8 cellular contexts compared by ENCODE assay signal in the genomic region with DNA sequence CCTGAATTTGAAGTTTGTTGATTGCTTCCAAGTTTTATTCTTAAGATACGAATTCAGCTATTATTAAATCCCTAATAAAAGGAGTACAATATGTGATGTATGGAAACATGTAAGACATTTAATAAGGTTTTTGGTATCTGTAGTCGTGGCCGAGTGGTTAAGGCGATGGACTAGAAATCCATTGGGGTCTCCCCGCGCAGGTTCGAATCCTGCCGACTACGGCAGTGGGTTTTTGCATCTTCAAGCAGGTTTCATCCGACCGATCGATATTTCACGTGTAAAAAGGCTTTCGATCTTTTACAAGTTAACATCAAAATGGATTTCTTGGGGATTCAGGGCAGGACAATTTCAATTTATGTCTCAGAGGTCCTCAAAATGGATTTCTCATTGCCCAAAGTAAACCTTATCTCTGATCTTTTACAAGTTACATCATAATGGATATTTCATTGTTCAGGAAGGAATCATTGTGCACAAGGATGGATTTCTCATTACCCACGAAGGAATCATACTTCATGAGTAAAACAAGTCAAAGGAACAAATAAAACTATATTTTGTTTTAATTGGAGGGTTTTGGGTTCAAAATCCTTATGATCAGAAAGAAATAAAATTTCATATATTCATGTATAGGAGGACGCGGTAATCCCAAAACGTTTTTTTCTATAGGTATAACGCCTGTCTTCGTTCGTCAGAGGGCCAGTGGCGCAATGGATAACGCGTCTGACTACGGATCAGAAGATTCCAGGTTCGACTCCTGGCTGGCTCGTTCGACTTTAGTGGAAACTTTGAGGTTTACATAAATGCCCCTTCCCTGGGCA. TPM values are rescaled to one million over a fixed set of nuclear protein-coding genes. Genes with fewer than 3 reads are reported as not detected.
DNase-seq lines count a peak whose midpoint lies in the region; TF ChIP-seq lines count a peak whose summit lies in the region.

No MANE protein-coding gene starts in this region.

- H3K27me3 ChIP-seq in left ventricle myocardium inferior (ENCODE audit: low read depth) (peaks cover 81% of the 10 kb centered on the region), sigmoid colon (peaks cover 40 to 83% (median 65%) of the 10 kb centered on the region in 3 donors)

- intact Hi-C loops in left ventricle myocardium inferior (cut with micrococcal nuclease) (no loop called here), sigmoid colon (cut with DNase I) (no loop called here)

- 3 to 4% methylated on average over 28 of the region's 28 CpGs for WGBS in sigmoid colon, 2 donors

- TF ChIP-seq CTCF in astrocyte of the cerebellum (IDR thresholded peaks at IDR 0.05; ENCODE audit: low read depth, low read length, missing control alignments) (no peak), left ventricle myocardium inferior (IDR thresholded peaks at IDR 0.05; ENCODE audit: borderline replicate concordance) (no peak), sigmoid colon (IDR thresholded peaks at IDR 0.05) (no peak)

- H3K36me3 ChIP-seq in left ventricle myocardium inferior = no peaks in the 10 kb centered on the region
- no peaks in the 10 kb centered on the region for H3K36me3 ChIP-seq in sigmoid colon

- peak; percentile 93 for DNase-seq in ELF-1 (ENCODE audit: low read depth, low spot score)
- DNase-seq in LHCN-M2 (ENCODE audit: low read depth) = peak; percentile 61
- peak; percentile 40 for DNase-seq in SW480 (ENCODE audit: low spot score)
- no peak for DNase-seq in astrocyte of the cerebellum (ENCODE audit: low read depth)
- DNase-seq in medulla oblongata (ENCODE audit: extremely low spot score) = peak; percentile 36
- no peak for DNase-seq in left ventricle myocardium inferior
- no peak for DNase-seq in GOT3 (lab: John Stamatoyannopoulos, UW)
- no peak for DNase-seq in sigmoid colon

- H3K9me3 ChIP-seq in left ventricle myocardium inferior (replicated peaks) (no peaks in the 10 kb centered on the region), sigmoid colon (no peaks in the 10 kb centered on the region)

- in situ Hi-C loops in astrocyte of the cerebellum (cut with HindIII; ENCODE audit: low sequenced_read_pairs) = no loop called here

- no peak for TF ChIP-seq EP300 in sigmoid colon (IDR thresholded peaks at IDR 0.05)

- no peak for TF ChIP-seq POLR2A in sigmoid colon (IDR thresholded peaks at IDR 0.05)

- H3K27ac ChIP-seq in left ventricle myocardium inferior (replicated peaks) (no peak overlapping the region), sigmoid colon (no peak overlapping the region)

- H3K4me3 ChIP-seq in astrocyte of the cerebellum (ENCODE audit: low read depth, low read length) (peak overlapping the region; percentile 38), left ventricle myocardium inferior (no peak overlapping the region), sigmoid colon (no peak overlapping the region)

- peaks cover 11% of the 10 kb centered on the region for H3K4me1 ChIP-seq in left ventricle myocardium inferior
- H3K4me1 ChIP-seq in sigmoid colon = peaks cover 0 to 3% (median 0%) of the 10 kb centered on the region in 4 donors

RNA-seq across cellular contexts. Expression of a gene that starts 37.3 kb away (rescaled TPM):
- total RNA-seq in LHCN-M2 (2014; rRNA removed) = 14.4 and 29.7 TPM in 2 replicates
- polyA plus RNA-seq in LHCN-M2 (2012) = 13.2 TPM
- 13.1 TPM for total RNA-seq in left ventricle myocardium inferior
- 10 to 100 TPM in 3 of 4 donors, 1 to 10 TPM in 1; 7.2 to 12.1 (median 11.7) TPM for total RNA-seq in sigmoid colon
- polyA plus RNA-seq in sigmoid colon = 10 to 100 TPM; 14.8 to 52.7 (median 15.0) TPM

RNA-seq across cellular contexts. Expression of a gene that starts 55.3 kb away (rescaled TPM):
- 4.5 and 7.5 TPM in 2 replicates for total RNA-seq in LHCN-M2 (2014; rRNA removed)
- polyA plus RNA-seq in LHCN-M2 (2012) = 8.3 TPM
- 4.2 TPM for total RNA-seq in left ventricle myocardium inferior
- 10 to 100 TPM in 2 of 4 donors, 1 to 10 TPM in 2; 6.8 to 11.9 (median 9.3) TPM for total RNA-seq in sigmoid colon
- polyA plus RNA-seq in sigmoid colon = 10 to 100 TPM in 1 of 3 donors, 1 to 10 TPM in 2; 2.4 to 17.6 (median 3.0) TPM

Comparison
In these comparisons a context has a peak if more than half of its experiments do, and no peak if none do; other contexts are left out.
1. DNase-seq: peak in ELF-1 (single experiment), LHCN-M2 (single experiment), SW480 (single experiment) and medulla oblongata (single experiment); none in astrocyte of the cerebellum (single experiment), left ventricle myocardium inferior (single experiment), GOT3 (single experiment) and sigmoid colon (single experiment).